10 cellular contexts compared by ENCODE assay signal in the genomic region with DNA sequence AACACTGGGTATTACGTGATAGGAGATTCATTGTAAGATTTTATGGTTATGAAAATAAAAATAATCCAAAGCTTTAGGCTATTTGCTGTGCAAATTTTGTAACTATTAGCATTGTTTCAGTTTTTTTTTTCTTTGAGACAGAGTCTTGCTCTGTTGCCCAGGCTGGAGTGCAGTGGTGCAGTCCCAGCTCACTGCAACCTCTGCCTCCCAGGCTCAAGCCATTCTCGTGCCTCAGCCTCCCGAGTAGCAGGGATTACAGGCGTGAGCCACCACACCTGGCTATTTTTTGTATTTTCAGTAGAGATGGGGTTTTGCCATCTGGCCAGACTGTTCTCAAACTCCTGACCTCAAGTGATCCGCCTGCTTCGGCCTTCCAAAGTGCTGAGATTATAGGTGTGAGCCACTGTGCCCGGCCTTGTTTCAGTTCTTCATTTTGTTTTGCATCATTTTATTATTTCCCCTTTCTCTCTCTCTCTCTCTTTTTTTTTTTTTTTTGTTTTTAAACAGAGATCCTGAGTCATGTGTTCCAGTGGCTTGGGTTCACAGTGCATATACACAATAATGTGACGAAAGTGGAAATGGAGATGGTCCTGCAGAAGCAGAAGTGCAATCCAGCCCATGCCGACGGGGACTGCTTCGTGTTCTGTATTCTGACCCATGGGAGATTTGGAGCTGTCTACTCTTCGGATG. TPM values are rescaled to one million over a fixed set of nuclear protein-coding genes. Genes with fewer than 3 reads are reported as not detected.
DNase-seq lines count a peak whose midpoint lies in the region; ATAC-seq and TF ChIP-seq lines count a peak whose summit lies in the region.
"Had no signal": no experiment of that assay in that cellular context is flagged by ENCODE, and none has a peak within 500 bp of the region (broad histone marks: within the 10 kb centered on the region; RNA-seq: fewer than 3 reads in every experiment).

No MANE protein-coding gene starts in this region.

- POLR2A ChIA-PET in activated CD4-positive, alpha-beta T cell treated with anti-CD3 and anti-CD28 coated beads, Interleukin-2, amount 10 ng/mL, durations not matched to agents 7 days and 5 days (lab: Charles Lee), result no interaction called here

- no peaks in the 10 kb centered on the region for H3K9me3 Mint-ChIP-seq in activated CD4-positive, alpha-beta T cell treated with anti-CD3 and anti-CD28 coated beads, Interleukin-2, amount 10 ng/mL, durations not matched to agents 7 days and 5 days
- H3K9me3 Mint-ChIP-seq in GM23338, result no peaks in the 10 kb centered on the region

- H3K4me2 ChIP-seq in GM23338, result no peak overlapping the region

- H3K4me1 ChIP-seq in spleen, result peaks cover 0 to 44% (median 23%) of the 10 kb centered on the region in 6 donors
- H3K4me1 ChIP-seq in GM23338 (ENCODE audit: insufficient read depth), result no peaks in the 10 kb centered on the region
- H3K4me1 ChIP-seq: gastrocnemius medialis had no signal

- H3K9me2 ChIP-seq in GM23338 (ENCODE audit: insufficient read depth), result no peaks in the 10 kb centered on the region

- no peak for DNase-seq in activated CD4-positive, alpha-beta T cell treated with anti-CD3 and anti-CD28 coated beads, Interleukin-2, amount 10 ng/mL, durations not matched to agents 7 days and 5 days
- DNase-seq in activated CD4-positive, alpha-beta T cell treated with anti-CD3 and anti-CD28 coated beads for 48 hours, result no peak
- DNase-seq in SIG-M5 (lab: John Stamatoyannopoulos, UW) (peak; percentile 96), spleen (peak; percentile 87), MG63 (no peak), dorsolateral prefrontal cortex (no peak), GM23338 (ENCODE audit: low spot score) (no peak)
- DNase-seq: activated effector memory CD4-positive, alpha-beta T cell treated with anti-CD3 and anti-CD28 coated beads, Interleukin-2, amount 50 U/mL, for 16 hours; gastrocnemius medialis had no signal

- H3K79me2 ChIP-seq in GM23338 (replicated peaks; ENCODE audit: insufficient read depth), result no peaks in the 10 kb centered on the region

- no peaks in the 10 kb centered on the region for H3F3A ChIP-seq in GM23338 (replicated peaks; ENCODE audit: low read depth)

- peak overlapping the region; percentile 41 for H3K27ac Mint-ChIP-seq in activated CD4-positive, alpha-beta T cell treated with anti-CD3 and anti-CD28 coated beads, Interleukin-2, amount 10 ng/mL, durations not matched to agents 7 days and 5 days
- no peak overlapping the region; the same call in 1 of the 2 replicates for H3K27ac Mint-ChIP-seq in GM23338

- H3K27me3 ChIP-seq in spleen (replicated peaks in 1 of 7) (no peaks in the 10 kb centered on the region), MG63 (no peaks in the 10 kb centered on the region), dorsolateral prefrontal cortex (no peaks in the 10 kb centered on the region), GM23338 (ENCODE audit: insufficient read depth) (no peaks in the 10 kb centered on the region)
- H3K27me3 ChIP-seq: gastrocnemius medialis had no signal

- H2AFZ ChIP-seq in GM23338, result no peak overlapping the region

- H3K4me3 Mint-ChIP-seq in activated CD4-positive, alpha-beta T cell treated with anti-CD3 and anti-CD28 coated beads, Interleukin-2, amount 10 ng/mL, durations not matched to agents 7 days and 5 days, result no peak overlapping the region
- no peak overlapping the region for H3K4me3 Mint-ChIP-seq in GM23338

- H3K36me3 ChIP-seq in spleen, result peaks cover 0 to 65% (median 13%) of the 10 kb centered on the region in 6 donors
- H3K36me3 ChIP-seq in MG63, result no peaks in the 10 kb centered on the region
- H3K36me3 ChIP-seq in GM23338 (ENCODE audit: insufficient read depth), result no peaks in the 10 kb centered on the region
- H3K36me3 ChIP-seq: gastrocnemius medialis had no signal

- peak; percentile 58 for ATAC-seq in HG03045 (IDR thresholded peaks at IDR 0.05; ENCODE audit: unreplicated experiment)
- ATAC-seq in GM23338, result no peak

- CTCF ChIA-PET in activated CD4-positive, alpha-beta T cell treated with anti-CD3 and anti-CD28 coated beads, Interleukin-2, amount 10 ng/mL, durations not matched to agents 7 days and 5 days (lab: Charles Lee), result interaction anchor here (0.6 to 2.5 kb wide), 3 partner anchors 12 to 442 kb away, joined by 4 to 8 read pairs (median 6); no protein-coding TSS in a partner anchor

- no peaks in the 10 kb centered on the region for H4K20me1 ChIP-seq in GM23338 (replicated peaks; ENCODE audit: insufficient read depth)

- 49 to 66% (median 57%) methylated on average over 12 of the region's 12 CpGs for WGBS in spleen, 5 donors

- H3K4me1 Mint-ChIP-seq in activated CD4-positive, alpha-beta T cell treated with anti-CD3 and anti-CD28 coated beads, Interleukin-2, amount 10 ng/mL, durations not matched to agents 7 days and 5 days, result peaks cover 38% of the 10 kb centered on the region
- peaks cover 6% of the 10 kb centered on the region; the same call in 2 of the 3 replicates for H3K4me1 Mint-ChIP-seq in GM23338

- H3K27me3 Mint-ChIP-seq in activated CD4-positive, alpha-beta T cell treated with anti-CD3 and anti-CD28 coated beads, Interleukin-2, amount 10 ng/mL, durations not matched to agents 7 days and 5 days, result no peaks in the 10 kb centered on the region
- peaks cover 2% of the 10 kb centered on the region for H3K27me3 Mint-ChIP-seq in GM23338 (ENCODE audit: insufficient read depth, low read depth, poor library complexity)

- TF ChIP-seq POLR2A in spleen (IDR thresholded peaks at IDR 0.05), result no peak

- H3K9me3 ChIP-seq in spleen (no peaks in the 10 kb centered on the region), MG63 (no peaks in the 10 kb centered on the region)
- H3K9me3 ChIP-seq: gastrocnemius medialis had no signal

- H3K36me3 Mint-ChIP-seq in activated CD4-positive, alpha-beta T cell treated with anti-CD3 and anti-CD28 coated beads, Interleukin-2, amount 10 ng/mL, durations not matched to agents 7 days and 5 days (ENCODE audit: low read depth), result peaks cover 52% of the 10 kb centered on the region
- no peaks in the 10 kb centered on the region for H3K36me3 Mint-ChIP-seq in GM23338 (ENCODE audit: low read depth)

- peak overlapping the region in 1 of 8 donors; percentile 46 for H3K4me3 ChIP-seq in spleen
- H3K4me3 ChIP-seq in MG63, result no peak overlapping the region
- no peak overlapping the region for H3K4me3 ChIP-seq in dorsolateral prefrontal cortex
- H3K4me3 ChIP-seq in GM23338, result no peak overlapping the region
- H3K4me3 ChIP-seq: gastrocnemius medialis had no signal

- H3K27ac ChIP-seq in spleen, result peak overlapping the region in 6 of 8 donors; percentile 5 to 89 (median 74)
- H3K27ac ChIP-seq in dorsolateral prefrontal cortex, result peak overlapping the region in 9 of 59 donors; percentile 11 to 66 (median 52)
- H3K27ac ChIP-seq in GM23338 (ENCODE audit: low read depth), result no peak overlapping the region
- H3K27ac ChIP-seq: gastrocnemius medialis had no signal

- intact Hi-C loops in spleen (cut with DNase I; ENCODE audit: low total_unique reads), result no loop called here
- intact Hi-C loops in dorsolateral prefrontal cortex (cut with DNase I), result no loop called here

- no peak for TF ChIP-seq CTCF in spleen (IDR thresholded peaks at IDR 0.05 in 8 of 11, conservative IDR thresholded peaks at IDR 0.05 in 3 of 11)
- no peak for TF ChIP-seq CTCF in dorsolateral prefrontal cortex (IDR thresholded peaks at IDR 0.05 in 54 of 56, conservative IDR thresholded peaks at IDR 0.05 in 2 of 56; ENCODE audit: low read depth in 1 of 56, partially characterized antibody in 56 of 56)
- TF ChIP-seq CTCF in GM23338 (conservative IDR thresholded peaks at IDR 0.05; ENCODE audit: low read depth in 2 of 2), result no peak

RNA-seq across cellular contexts. Expression of a gene that starts 25.8 kb away (rescaled TPM):
- 10 to 100 TPM; 45.0 to 49.6 TPM for total RNA-seq in activated CD4-positive, alpha-beta T cell treated with anti-CD3 and anti-CD28 coated beads, Interleukin-2, amount 10 ng/mL, durations not matched to agents 7 days and 5 days
- total RNA-seq in spleen (10 to 100 TPM; 42.5 to 75.6 (median 55.3) TPM), dorsolateral prefrontal cortex (1 to 10 TPM; 1.5 to 9.8 (median 4.2) TPM)
- polyA plus RNA-seq in spleen (10 to 100 TPM in 2 of 3 donors, 1 to 10 TPM in 1; 5.6 to 13.3 (median 10.2) TPM), GM23338 (2016; fragmentation: Nextera tagmentation; extraction: Ambion mirVana) (1.9 and 2.4 TPM in 2 replicates)
- total RNA-seq in MG63 (2014; rRNA removed; shearing (Covaris generic); ENCODE audit: low replicate concordance), result 0.91 and 4.7 TPM in 2 replicates
- 2.9 and 3.5 TPM in 2 replicates for total RNA-seq in GM23338 (2014; rRNA removed; shearing (Covaris generic))

RNA-seq across cellular contexts. Expression of a gene that starts 51.6 kb away (rescaled TPM):
- 10 to 100 TPM; 73.6 to 77.7 TPM for total RNA-seq in activated CD4-positive, alpha-beta T cell treated with anti-CD3 and anti-CD28 coated beads, Interleukin-2, amount 10 ng/mL, durations not matched to agents 7 days and 5 days
- total RNA-seq in spleen, result 100 to 1,000 TPM in 1 of 7 donors, 10 to 100 TPM in 6; 67.1 to 100 (median 91.8) TPM
- polyA plus RNA-seq in spleen, result 10 to 100 TPM; 20.3 to 41.9 (median 29.3) TPM
- 16.3 and 23.7 TPM in 2 replicates for total RNA-seq in MG63 (2014; rRNA removed; shearing (Covaris generic); ENCODE audit: low replicate concordance)
- 1 to 10 TPM in 118 of 120 experiments, under 1 TPM in 2; 0.80 to 7.9 (median 3.2) TPM for total RNA-seq in dorsolateral prefrontal cortex
- 3.6 and 6.8 TPM in 2 replicates for total RNA-seq in GM23338 (2014; rRNA removed; shearing (Covaris generic))
- polyA plus RNA-seq in GM23338 (2016; fragmentation: Nextera tagmentation; extraction: Ambion mirVana), result 2.3 TPM in 2 replicates

Comparison
In these comparisons a context has a peak if more than half of its experiments do, and no peak if none do; other contexts are left out.
1. DNase-seq: peak in SIG-M5 (single experiment) and spleen (single experiment); none in activated CD4-positive, alpha-beta T cell treated with anti-CD3 and anti-CD28 coated beads, Interleukin-2, amount 10 ng/mL, durations not matched to agents 7 days and 5 days (single experiment), activated CD4-positive, alpha-beta T cell treated with anti-CD3 and anti-CD28 coated beads for 48 hours (single experiment), MG63 (single experiment), dorsolateral prefrontal cortex (0 of 10) and GM23338 (single experiment).